Comparison of ENCODE assay signal across 11 cellular contexts in the genomic region with DNA sequence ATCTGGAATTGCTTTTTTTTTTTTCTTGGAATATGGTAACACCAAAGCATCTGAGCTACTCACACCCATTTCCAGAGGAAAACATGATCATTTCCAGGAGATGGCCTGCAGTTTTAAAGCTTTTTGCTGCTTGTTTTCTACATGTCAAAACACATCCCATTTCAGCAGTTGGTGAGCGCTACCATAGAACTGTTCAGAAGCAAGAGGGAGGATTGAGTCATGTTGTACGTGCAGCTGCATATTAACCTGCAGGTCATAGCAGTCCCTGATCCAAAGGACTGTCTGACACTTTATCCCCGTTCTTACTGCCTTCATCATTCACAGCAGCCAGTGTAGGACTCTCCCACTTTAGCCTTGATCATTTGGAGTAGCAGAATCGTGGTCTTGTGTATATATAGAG.
"Had no signal": no experiment of that assay in that cellular context is flagged by ENCODE, and none has a peak within 500 bp of the region (broad histone marks: within the 10 kb centered on the region; RNA-seq: fewer than 3 reads in every experiment).

No MANE protein-coding gene starts in this region.

- H3K4me3 ChIP-seq: adrenal gland, sigmoid colon, upper lobe of right lung had no signal

- H3K9me3 ChIP-seq: adrenal gland, sigmoid colon, upper lobe of right lung had no signal

- DNase-seq: activated CD4-positive, alpha-beta T cell treated with anti-CD3 and anti-CD28 coated beads, Interleukin-2, amount 50 U/mL, for 1 hour; activated CD4-positive, CD25-positive, alpha-beta regulatory T cell; activated naive CD4-positive, alpha-beta T cell treated with anti-CD3 and anti-CD28 coated beads, Interleukin-2, amount 50 U/mL, for 16 hours; brain microvascular endothelial cell; endodermal cell; left cardiac atrium; sigmoid colon; stimulated activated CD4-positive, alpha-beta T cell treated with anti-CD3 and anti-CD28 coated beads, Interleukin-2, amount 100 ng/mL, for 48 hours; stimulated activated naive CD4-positive, alpha-beta T cell treated with Interleukin-2 at 50 U/mL for 16 hours; upper lobe of right lung had no signal

- H3K27me3 ChIP-seq: adrenal gland, brain microvascular endothelial cell, sigmoid colon, upper lobe of right lung had no signal

- ATAC-seq: left cardiac atrium, upper lobe of right lung had no signal

- H3K4me1 ChIP-seq: sigmoid colon, upper lobe of right lung had no signal

- H3K36me3 ChIP-seq: adrenal gland, brain microvascular endothelial cell, sigmoid colon, upper lobe of right lung had no signal

- H3K27ac ChIP-seq: adrenal gland, brain microvascular endothelial cell, sigmoid colon, upper lobe of right lung had no signal
